ENCODE assay signal across 9 cellular contexts in the genomic region with DNA sequence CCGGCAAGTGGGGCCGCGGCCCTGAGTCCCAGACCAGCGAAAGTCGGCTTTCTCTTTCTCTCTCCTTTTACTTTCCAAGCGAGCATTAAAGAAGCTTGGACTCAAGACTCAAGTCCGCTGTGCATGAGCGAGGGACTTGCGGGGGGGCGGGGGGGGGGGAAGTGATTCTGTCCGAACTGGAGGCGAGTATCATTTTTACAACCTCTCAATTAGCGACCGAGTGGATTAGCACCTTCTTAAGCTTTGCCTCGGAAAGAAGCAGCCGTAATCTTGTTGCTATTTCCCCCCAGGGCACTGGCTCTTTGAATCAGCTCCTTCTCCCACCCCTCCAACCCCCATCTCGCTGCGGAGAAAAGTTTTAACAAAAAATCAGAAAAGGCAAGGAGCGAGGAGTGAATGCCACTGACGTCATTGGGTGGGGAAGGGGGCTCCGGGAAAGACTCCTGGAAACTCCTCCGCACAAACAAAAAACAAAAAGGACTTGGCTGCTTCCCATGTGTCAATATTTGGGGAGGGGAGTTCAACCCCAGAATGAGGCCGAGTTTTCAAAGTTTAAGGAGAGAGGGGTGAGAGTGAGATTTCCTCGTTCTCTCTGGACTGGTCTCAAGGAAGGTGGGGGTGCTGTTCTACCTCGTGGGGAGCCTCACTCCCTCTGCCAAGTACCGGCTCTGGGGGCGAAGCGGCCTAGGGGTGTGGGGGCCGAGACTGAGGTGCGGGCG. TPM values are rescaled to one million over a fixed set of nuclear protein-coding genes. Genes with fewer than 3 reads are reported as not detected.
DNase-seq lines count a peak whose midpoint lies in the region; ATAC-seq and TF ChIP-seq lines count a peak whose summit lies in the region.
"Had no signal": no experiment of that assay in that cellular context is flagged by ENCODE, and none has a peak within 500 bp of the region (broad histone marks: within the 10 kb centered on the region; RNA-seq: fewer than 3 reads in every experiment).

No MANE protein-coding gene starts in this region.

- H3K27ac Mint-ChIP-seq in immature natural killer cell, result no peak overlapping the region
- H3K27ac Mint-ChIP-seq in stimulated activated naive CD8-positive, alpha-beta T cell treated with anti-CD3 and anti-CD28 coated beads, Interleukin-15, amount 100 ng/mL, for 72 hours, result no peak overlapping the region

- no peak for ATAC-seq in stimulated activated naive CD8-positive, alpha-beta T cell treated with anti-CD3 and anti-CD28 coated beads, Interleukin-15, amount 100 ng/mL, for 72 hours
- ATAC-seq in GM18517 (IDR thresholded peaks at IDR 0.05; ENCODE audit: unreplicated experiment), result no peak
- no peak for ATAC-seq in HG02870 (IDR thresholded peaks at IDR 0.05; ENCODE audit: unreplicated experiment)

- TF ChIP-seq CTCF in WI38 (IDR thresholded peaks at IDR 0.05; ENCODE audit: low read depth, low read length), result no peak

- no peaks in the 10 kb centered on the region for H3K36me3 Mint-ChIP-seq in immature natural killer cell

- peak overlapping the region; percentile 67 to 90 (median 79) for H3K4me3 Mint-ChIP-seq in immature natural killer cell
- peak overlapping the region; percentile 81 to 90 for H3K4me3 Mint-ChIP-seq in stimulated activated naive CD8-positive, alpha-beta T cell treated with anti-CD3 and anti-CD28 coated beads, Interleukin-15, amount 100 ng/mL, for 72 hours

- H3K27me3 Mint-ChIP-seq in immature natural killer cell (ENCODE audit: low read depth in 3 of 3), result peaks cover 37 to 57% (median 49%) of the 10 kb centered on the region in 3 donors
- H3K27me3 Mint-ChIP-seq in stimulated activated naive CD8-positive, alpha-beta T cell treated with anti-CD3 and anti-CD28 coated beads, Interleukin-15, amount 100 ng/mL, for 72 hours, result peaks cover 100% of the 10 kb centered on the region

- peaks cover 54 to 62% of the 10 kb centered on the region in 2 donors for H3K4me1 Mint-ChIP-seq in immature natural killer cell
- peaks cover 85% of the 10 kb centered on the region for H3K4me1 Mint-ChIP-seq in stimulated activated naive CD8-positive, alpha-beta T cell treated with anti-CD3 and anti-CD28 coated beads, Interleukin-15, amount 100 ng/mL, for 72 hours

- peak overlapping the region; percentile 40 for H3K4me3 ChIP-seq in WI38 (ENCODE audit: low read depth, low read length)

- DNase-seq in NCI-H748 (lab: John Stamatoyannopoulos, UW; ENCODE audit: unreplicated experiment) (peak; percentile 53), NCI-H748 treated with DMSO at 0.1 percent for 48 hours (lab: John Stamatoyannopoulos, UW) (no peak), immature natural killer cell (no peak), NCI-H187 (lab: John Stamatoyannopoulos, UW) (no peak)
- no peak for DNase-seq in stimulated activated naive CD8-positive, alpha-beta T cell treated with anti-CD3 and anti-CD28 coated beads, Interleukin-15, amount 100 ng/mL, for 72 hours
- DNase-seq: Kasumi-1 had no signal

- peaks cover 0 to 12% (median 2%) of the 10 kb centered on the region in 6 donors for H3K9me3 Mint-ChIP-seq in immature natural killer cell
- no peaks in the 10 kb centered on the region for H3K9me3 Mint-ChIP-seq in stimulated activated naive CD8-positive, alpha-beta T cell treated with anti-CD3 and anti-CD28 coated beads, Interleukin-15, amount 100 ng/mL, for 72 hours

RNA-seq across cellular contexts. Expression of gene PAX6, which starts 2.3 kb away (rescaled TPM):
- not detected for polyA plus RNA-seq in immature natural killer cell
